Comparison of ENCODE assay signal across 1 cellular context in the genomic region with DNA sequence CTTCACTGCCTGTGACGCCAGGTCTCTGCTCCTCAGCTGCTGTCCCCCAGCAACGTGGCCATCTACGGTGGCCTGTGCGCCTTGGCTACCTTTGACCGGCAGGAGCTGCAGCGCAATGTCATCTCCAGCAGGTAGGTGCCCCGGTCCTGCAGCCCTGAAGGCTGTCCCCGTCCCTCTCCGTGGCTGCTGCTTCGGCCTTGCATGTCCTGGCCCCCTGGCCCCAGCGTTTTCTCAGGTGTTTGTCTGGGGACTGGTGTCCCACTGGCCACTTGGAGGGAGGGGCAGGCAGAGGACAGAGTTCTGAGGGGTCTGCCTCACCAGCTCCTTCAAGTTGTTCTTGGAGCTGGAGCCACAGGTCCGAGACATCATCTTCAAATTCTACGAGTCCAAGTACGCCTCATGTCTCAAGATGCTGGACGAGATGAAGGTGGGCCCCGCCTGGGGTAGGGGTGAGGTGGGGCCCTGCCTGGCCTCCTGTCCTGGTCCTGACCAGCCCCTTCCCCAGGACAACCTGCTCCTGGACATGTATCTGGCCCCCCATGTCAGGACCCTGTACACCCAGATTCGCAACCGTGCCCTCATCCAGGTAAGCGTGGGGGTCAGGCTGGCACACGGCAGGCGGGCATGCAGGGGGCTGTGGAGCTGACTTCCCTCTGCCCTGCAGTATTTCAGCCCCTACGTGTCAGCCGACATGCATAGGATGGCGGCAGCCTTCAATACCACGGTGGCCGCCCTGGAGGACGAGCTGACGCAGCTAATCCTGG.
TF ChIP-seq lines count a peak whose summit lies in the region.

No MANE protein-coding gene starts in this region.

TF ChIP-seq in K562, 482 proteins besides CTCF, POLR2A, EP300 and RAD21:
- TF ChIP-seq GABPB2 (CRISPR knock-in tag; conservative IDR thresholded peaks at IDR 0.05) (no peak), TFE3 (CRISPR knock-in tag; IDR thresholded peaks at IDR 0.05) (no peak), NRF1 (conservative IDR thresholded peaks at IDR 0.05 in 1 of 2, IDR thresholded peaks at IDR 0.05 in 1 of 2) (no peak), POLR2G (IDR thresholded peaks at IDR 0.05; ENCODE audit: low read depth, low read length) (peak; percentile 44; the same call in 1 of the 2 replicates), RBFOX2 (IDR thresholded peaks at IDR 0.05; ENCODE audit: low read depth, low read length) (peak; percentile 63)
